ENCODE assay signal across 11 cellular contexts in the genomic region with DNA sequence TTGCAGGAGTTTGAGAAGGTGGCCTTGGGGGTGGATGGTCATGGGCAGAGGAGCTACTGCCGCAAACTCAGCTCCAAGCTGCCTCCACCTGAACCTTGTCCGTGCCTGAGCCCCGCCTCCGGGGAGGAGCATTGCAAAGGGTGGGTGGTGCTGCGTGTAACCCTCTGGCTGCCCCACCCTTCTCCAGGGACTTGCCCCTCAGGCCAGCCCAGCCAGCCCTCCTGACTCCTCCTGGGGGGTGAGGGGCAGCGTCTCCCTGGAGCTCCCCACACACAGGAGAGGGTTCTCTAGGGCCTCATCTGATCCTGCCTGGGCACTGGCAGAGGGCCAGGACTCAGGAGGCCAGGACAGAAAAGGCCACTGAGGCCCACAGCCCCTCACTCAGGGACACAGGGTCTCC. TPM values are rescaled to one million over a fixed set of nuclear protein-coding genes. Genes with fewer than 3 reads are reported as not detected.
DNase-seq lines count a peak whose midpoint lies in the region; ATAC-seq and TF ChIP-seq lines count a peak whose summit lies in the region.
"Had no signal": no experiment of that assay in that cellular context is flagged by ENCODE, and none has a peak within 500 bp of the region (broad histone marks: within the 10 kb centered on the region; RNA-seq: fewer than 3 reads in every experiment).

No MANE protein-coding gene starts in this region.

- H3K9me3 ChIP-seq in endocrine pancreas (ENCODE audit: control insufficient read depth, low read length): no peaks in the 10 kb centered on the region

- H3K27ac Mint-ChIP-seq in natural killer cell treated with Interleukin-12 subunit alpha and Interleukin-12 subunit beta and Interleukin-15 and Interleukin-18, amount 100 ng/mL, for 72 hours: no peak overlapping the region
- H3K27ac Mint-ChIP-seq in natural killer cell: no peak overlapping the region

- no peak for TF ChIP-seq CTCF in natural killer cell (IDR thresholded peaks at IDR 0.05)

- intact Hi-C loops in natural killer cell (cut with micrococcal nuclease): no loop called here

- no peaks in the 10 kb centered on the region for H3K4me1 ChIP-seq in endocrine pancreas (ENCODE audit: control insufficient read depth, insufficient read depth, low read length)

- in situ Hi-C loops in ACHN (cut with HindIII; ENCODE audit: low pct_ligation_motif_present, low pct_unique_long_range_greater_than_20kb, low sequenced_read_pairs): no loop called here

- no peak overlapping the region for H3K4me3 Mint-ChIP-seq in natural killer cell treated with Interleukin-12 subunit alpha and Interleukin-12 subunit beta and Interleukin-15 and Interleukin-18, amount 100 ng/mL, for 72 hours
- H3K4me3 Mint-ChIP-seq in natural killer cell: no peak overlapping the region

- peak; percentile 57 for DNase-seq in natural killer cell treated with Interleukin-12 subunit alpha and Interleukin-12 subunit beta and Interleukin-15 and Interleukin-18, amount 100 ng/mL, for 72 hours (ENCODE audit: low spot score)
- no peak for DNase-seq in natural killer cell
- peak; percentile 58 for DNase-seq in NCI-H69 (lab: John Stamatoyannopoulos, UW)
- no peak for DNase-seq in activated CD4-positive, alpha-beta T cell treated with anti-CD3 and anti-CD28 coated beads for 48 hours
- DNase-seq in glomerular visceral epithelial cell (ENCODE audit: extremely low spot score): no peak
- no peak for DNase-seq in ACHN
- DNase-seq: NCI-H146, NCI-H526 treated with DMSO at 0.1 percent for 48 hours, SIG-M5 had no signal

- peak overlapping the region; percentile 32 for H3K9ac ChIP-seq in endocrine pancreas (ENCODE audit: control insufficient read depth, insufficient read depth, low read length)

- no peaks in the 10 kb centered on the region for H3K36me3 Mint-ChIP-seq in natural killer cell treated with Interleukin-12 subunit alpha and Interleukin-12 subunit beta and Interleukin-15 and Interleukin-18, amount 100 ng/mL, for 72 hours
- no peaks in the 10 kb centered on the region for H3K36me3 Mint-ChIP-seq in natural killer cell

- H3K9me3 Mint-ChIP-seq in natural killer cell treated with Interleukin-12 subunit alpha and Interleukin-12 subunit beta and Interleukin-15 and Interleukin-18, amount 100 ng/mL, for 72 hours: no peaks in the 10 kb centered on the region
- H3K9me3 Mint-ChIP-seq in natural killer cell: no peaks in the 10 kb centered on the region

- H3K4me3 ChIP-seq in endocrine pancreas (ENCODE audit: control insufficient read depth, insufficient read depth, low read length): no peak overlapping the region

- H3K36me3 ChIP-seq in endocrine pancreas (ENCODE audit: control insufficient read depth, insufficient read depth, low read length): no peaks in the 10 kb centered on the region

- H3K27me3 Mint-ChIP-seq in natural killer cell treated with Interleukin-12 subunit alpha and Interleukin-12 subunit beta and Interleukin-15 and Interleukin-18, amount 100 ng/mL, for 72 hours: no peaks in the 10 kb centered on the region
- H3K27me3 Mint-ChIP-seq in natural killer cell (ENCODE audit: low read depth in 2 of 2): no peaks in the 10 kb centered on the region

- ATAC-seq in natural killer cell treated with Interleukin-12 subunit alpha and Interleukin-12 subunit beta and Interleukin-15 and Interleukin-18, amount 100 ng/mL, for 72 hours: no peak
- no peak for ATAC-seq in natural killer cell

- no peaks in the 10 kb centered on the region for H3K4me1 Mint-ChIP-seq in natural killer cell treated with Interleukin-12 subunit alpha and Interleukin-12 subunit beta and Interleukin-15 and Interleukin-18, amount 100 ng/mL, for 72 hours (ENCODE audit: low read depth in 2 of 2)
- H3K4me1 Mint-ChIP-seq in natural killer cell: no peaks in the 10 kb centered on the region

- H3K27me3 ChIP-seq in endocrine pancreas (ENCODE audit: control insufficient read depth, insufficient read depth, low read length): no peaks in the 10 kb centered on the region

RNA-seq across cellular contexts. Expression of gene BRSK2, which starts 12.6 kb away (rescaled TPM):
- under 1 TPM; 0.17 to 0.33 TPM for total RNA-seq in natural killer cell treated with Interleukin-12 subunit alpha and Interleukin-12 subunit beta and Interleukin-15 and Interleukin-18, amount 100 ng/mL, for 72 hours
- total RNA-seq in natural killer cell: under 1 TPM in 2 of 3 donors, not detected in 1; 0.11 to 0.14 TPM
- total RNA-seq: RPMI7951 had no signal

Comparison
In these comparisons a context has a peak if more than half of its experiments do, and no peak if none do; other contexts are left out.
1. DNase-seq: peak in natural killer cell treated with Interleukin-12 subunit alpha and Interleukin-12 subunit beta and Interleukin-15 and Interleukin-18, amount 100 ng/mL, for 72 hours (single experiment) and NCI-H69 (single experiment); none in natural killer cell (single experiment), activated CD4-positive, alpha-beta T cell treated with anti-CD3 and anti-CD28 coated beads for 48 hours (single experiment), glomerular visceral epithelial cell (single experiment) and ACHN (single experiment).